In genomic region chr3:122520861-122521260, GRCh38 we compare ENCODE assay signal across 22 cellular contexts. TPM values are rescaled to one million over a fixed set of nuclear protein-coding genes. Genes with fewer than 3 reads are reported as not detected.
"Had no signal": no experiment of that assay in that cellular context is flagged by ENCODE, and none has a peak within 500 bp of the region (broad histone marks: within the 10 kb centered on the region; RNA-seq: fewer than 3 reads in every experiment).

No MANE protein-coding gene starts in this region.

- H3K4me1 ChIP-seq: esophagus muscularis mucosa, foreskin keratinocyte, left ventricle myocardium inferior, lower lobe of right lung, sigmoid colon, suprapubic skin, thyroid gland had no signal

- H3K27me3 ChIP-seq: esophagus muscularis mucosa, foreskin keratinocyte, sigmoid colon, suprapubic skin, thyroid gland had no signal

- H3K9me3 ChIP-seq: esophagus muscularis mucosa, left ventricle myocardium inferior, lower lobe of right lung, sigmoid colon, suprapubic skin, thyroid gland had no signal

- H3K27ac ChIP-seq: coronary artery, esophagus muscularis mucosa, foreskin keratinocyte, left ventricle myocardium inferior, lower lobe of right lung, sigmoid colon, skin epidermis, suprapubic skin, thyroid gland had no signal

- H3K4me3 ChIP-seq: coronary artery, esophagus muscularis mucosa, left ventricle myocardium inferior, lower lobe of right lung, sigmoid colon, skin epidermis, suprapubic skin, thyroid gland had no signal

- ATAC-seq: foreskin keratinocyte, left cardiac atrium, lower lobe of right lung, natural killer cell had no signal

- H3K36me3 ChIP-seq: esophagus muscularis mucosa, left ventricle myocardium inferior, lower lobe of right lung, sigmoid colon, suprapubic skin, thyroid gland had no signal

- DNase-seq: effector CD4-positive, alpha-beta T cell; endodermal cell; foreskin keratinocyte; immature natural killer cell; kidney; left cardiac atrium; left ventricle myocardium inferior; lower lobe of right lung; natural killer cell; posterior cingulate gyrus; sigmoid colon; stimulated activated CD4-positive, alpha-beta T cell treated with anti-CD3 and anti-CD28 coated beads, Interleukin-12 subunit alpha, Interleukin-12 subunit beta, amount 100 ng/mL, for 4 hours; stimulated activated CD4-positive, alpha-beta T cell treated with anti-CD3 and anti-CD28 coated beads, Interleukin-2, amount 100 ng/mL, for 48 hours; stimulated activated naive CD4-positive, alpha-beta T cell treated with Interleukin-2 at 50 U/mL for 16 hours; thyroid gland had no signal

- FAIRE-seq: endothelial cell of umbilical vein, kidney, urothelium cell line had no signal

RNA-seq across cellular contexts. Expression of gene PARP15, which starts 56.6 kb away (rescaled TPM):
- total RNA-seq: neural crest cell had no signal
